In genomic region chr15:55237219-55238130, GRCh38 we compare ENCODE assay signal across 26 cellular contexts. TPM values are rescaled to one million over a fixed set of nuclear protein-coding genes. Genes with fewer than 3 reads are reported as not detected.
DNase-seq lines count a peak whose midpoint lies in the region; ATAC-seq, FAIRE-seq and TF ChIP-seq lines count a peak whose summit lies in the region.
"Had no signal": no experiment of that assay in that cellular context is flagged by ENCODE, and none has a peak within 500 bp of the region (broad histone marks: within the 10 kb centered on the region; RNA-seq: fewer than 3 reads in every experiment).

No MANE protein-coding gene starts in this region.

- 75% methylated on average over 6 of the region's 6 CpGs for WGBS in A549 (ENCODE audit: missing lambda C conversion rate)
- WGBS in hepatocyte (ENCODE audit: low lambda C conversion rate, missing lambda C conversion rate) = 84% methylated on average over 6 of the region's 6 CpGs

- CTCF ChIA-PET in A549 (lab: Yijun Ruan, JAX) (interaction anchor here (0.6 to 1.9 kb wide), 4 partner anchors 19 to 202 kb away, joined by 3 to 8 read pairs (median 4); no protein-coding TSS in a partner anchor), GM10248 (lab: Yijun Ruan, JAX) (interaction anchor here (1.0 to 1.4 kb wide), 3 partner anchors 11 to 16 kb away, joined by 3 to 6 read pairs (median 4); no protein-coding TSS in a partner anchor)
- CTCF ChIA-PET in CD8-positive, alpha-beta memory T cell (lab: Charles Lee) = interaction anchor here (1.6 kb wide), 1 partner anchor 21 kb away, joined by 4 read pairs; no protein-coding TSS in a partner anchor
- CTCF ChIA-PET in activated CD4-positive, alpha-beta memory T cell treated with anti-CD3 and anti-CD28 coated beads, Interleukin-2, amount 10 ng/mL, durations not matched to agents 7 days and 5 days (lab: Charles Lee) = interaction anchor here (0.6 kb wide), 1 partner anchor 20 kb away, joined by 4 read pairs; no protein-coding TSS in a partner anchor

- POLR2A ChIA-PET in A549 (lab: Yijun Ruan, JAX) (no interaction called here), GM10248 (lab: Yijun Ruan, JAX) (no interaction called here)
- POLR2A ChIA-PET in CD8-positive, alpha-beta memory T cell (lab: Charles Lee) = interaction anchor here (1.6 kb wide), 1 partner anchor 41 kb away, joined by 3 read pairs; the partner anchor contains the start of gene RSL24D1
- POLR2A ChIA-PET in activated CD4-positive, alpha-beta memory T cell treated with anti-CD3 and anti-CD28 coated beads, Interleukin-2, amount 10 ng/mL, durations not matched to agents 7 days and 5 days (lab: Charles Lee) = interaction anchor here (0.9 to 2.3 kb wide), 5 partner anchors 16 to 45 kb away, joined by 3 to 9 read pairs (median 5); no protein-coding TSS in a partner anchor

- H3K27me3 ChIP-seq in CD8-positive, alpha-beta memory T cell (ENCODE audit: insufficient read depth, low read length, poor library complexity, severe bottlenecking) = no peaks in the 10 kb centered on the region
- no peaks in the 10 kb centered on the region for H3K27me3 ChIP-seq in hepatocyte
- H3K27me3 ChIP-seq: adrenal gland had no signal

- H3K36me3 Mint-ChIP-seq in CD8-positive, alpha-beta memory T cell = peaks cover 9 to 45% (median 12%) of the 10 kb centered on the region in 3 donors
- H3K36me3 Mint-ChIP-seq in activated CD4-positive, alpha-beta memory T cell treated with anti-CD3 and anti-CD28 coated beads, Interleukin-2, amount 10 ng/mL, durations not matched to agents 7 days and 5 days (ENCODE audit: low read depth) = peaks cover 54% of the 10 kb centered on the region
- H3K36me3 Mint-ChIP-seq: mesothelial cell of epicardium had no signal

- DNase-seq in A549 (ENCODE audit: low read depth in 1 of 2, low spot score in 1 of 2) (no peak), hepatocyte (ENCODE audit: low spot score) (no peak), GM10248 (ENCODE audit: extremely low spot score) (no peak), NCI-H2107 (lab: John Stamatoyannopoulos, UW) (no peak)
- DNase-seq in CD8-positive, alpha-beta memory T cell = no peak
- no peak for DNase-seq in activated CD4-positive, alpha-beta memory T cell treated with anti-CD3 and anti-CD28 coated beads, Interleukin-2, amount 10 ng/mL, durations not matched to agents 7 days and 5 days
- DNase-seq: adrenal gland; CD8-positive, alpha-beta T cell; DMS53; GF-D8; head of caudate nucleus; left ventricle myocardium inferior; NCI-H1105 treated with DMSO at 0.1 percent for 48 hours; NCI-H2081 treated with DMSO at 0.1 percent for 48 hours; NCI-H510A; NK-92 treated with Interleukin-12 subunit alpha and Interleukin-12 subunit beta, amount 100 ng/mL, for 24 hours; stimulated activated naive CD4-positive, alpha-beta T cell; trophoblast cell had no signal

- H3K9me3 Mint-ChIP-seq in CD8-positive, alpha-beta memory T cell = no peaks in the 10 kb centered on the region
- H3K9me3 Mint-ChIP-seq in activated CD4-positive, alpha-beta memory T cell treated with anti-CD3 and anti-CD28 coated beads, Interleukin-2, amount 10 ng/mL, durations not matched to agents 7 days and 5 days = no peaks in the 10 kb centered on the region
- H3K9me3 Mint-ChIP-seq: CD8-positive, alpha-beta T cell; mesothelial cell of epicardium; neural crest cell had no signal

- no peaks in the 10 kb centered on the region for H3K36me3 ChIP-seq in CD8-positive, alpha-beta memory T cell (ENCODE audit: insufficient read depth, low read length)
- H3K36me3 ChIP-seq in hepatocyte (replicated peaks; ENCODE audit: insufficient read depth, low read depth) = no peaks in the 10 kb centered on the region
- H3K36me3 ChIP-seq: adrenal gland, left ventricle myocardium inferior had no signal

- FAIRE-seq in A549 (lab: Jason Lieb, UNC) = peak; percentile 23
- FAIRE-seq: GM19239, RCC 7860 had no signal

- H3K4me3 ChIP-seq in A549 (no peak overlapping the region), hepatocyte (no peak overlapping the region)
- H3K4me3 ChIP-seq in CD8-positive, alpha-beta memory T cell (ENCODE audit: low read length) = no peak overlapping the region
- H3K4me3 ChIP-seq: adrenal gland, coronary artery, left ventricle myocardium inferior, SK-N-MC had no signal

- no peak overlapping the region for H2AFZ ChIP-seq in hepatocyte

- no peaks in the 10 kb centered on the region for H3K27me3 Mint-ChIP-seq in CD8-positive, alpha-beta memory T cell
- no peaks in the 10 kb centered on the region for H3K27me3 Mint-ChIP-seq in activated CD4-positive, alpha-beta memory T cell treated with anti-CD3 and anti-CD28 coated beads, Interleukin-2, amount 10 ng/mL, durations not matched to agents 7 days and 5 days
- H3K27me3 Mint-ChIP-seq: progenitor cell of endocrine pancreas had no signal

- peaks cover 44 to 83% (median 77%) of the 10 kb centered on the region in 3 donors for H3K4me1 Mint-ChIP-seq in CD8-positive, alpha-beta memory T cell
- H3K4me1 Mint-ChIP-seq in activated CD4-positive, alpha-beta memory T cell treated with anti-CD3 and anti-CD28 coated beads, Interleukin-2, amount 10 ng/mL, durations not matched to agents 7 days and 5 days = peaks cover 66% of the 10 kb centered on the region
- H3K4me1 Mint-ChIP-seq: mesothelial cell of epicardium, neural crest cell had no signal

- TF ChIP-seq RAD21 in A549 (conservative IDR thresholded peaks at IDR 0.05 in 1 of 2, IDR thresholded peaks at IDR 0.05 in 1 of 2) = no peak

- H3K9me2 ChIP-seq in hepatocyte (replicated peaks; ENCODE audit: insufficient read depth) = no peaks in the 10 kb centered on the region

- TF ChIP-seq CTCF in A549 (IDR thresholded peaks at IDR 0.05) = no peak
- no peak for TF ChIP-seq CTCF in hepatocyte (IDR thresholded peaks at IDR 0.05; ENCODE audit: poor library complexity)
- TF ChIP-seq CTCF in GM10248 (IDR thresholded peaks at IDR 0.05; ENCODE audit: control extremely low read depth, extremely low read depth, low read depth, missing control alignments) = no peak

- TF ChIP-seq POLR2A in A549 (IDR thresholded peaks at IDR 0.05; ENCODE audit: low read length) = no peak

- H3K4me3 Mint-ChIP-seq in CD8-positive, alpha-beta memory T cell = no peak overlapping the region
- H3K4me3 Mint-ChIP-seq in activated CD4-positive, alpha-beta memory T cell treated with anti-CD3 and anti-CD28 coated beads, Interleukin-2, amount 10 ng/mL, durations not matched to agents 7 days and 5 days = peak overlapping the region; percentile 33
- H3K4me3 Mint-ChIP-seq: CD8-positive, alpha-beta T cell; mesothelial cell of epicardium; neural crest cell had no signal

- H3K4me1 ChIP-seq in A549 (no peaks in the 10 kb centered on the region), hepatocyte (ENCODE audit: insufficient read depth) (peaks cover 8% of the 10 kb centered on the region)
- H3K4me1 ChIP-seq in CD8-positive, alpha-beta memory T cell (ENCODE audit: insufficient read depth, low read length) = peaks cover 20% of the 10 kb centered on the region
- H3K4me1 ChIP-seq: adrenal gland had no signal

- ATAC-seq in A549 (no peak), HG03097 (IDR thresholded peaks at IDR 0.05; ENCODE audit: low FRiP score, unreplicated experiment) (no peak)
- ATAC-seq: CD8-positive, alpha-beta T cell had no signal

- H3K27ac ChIP-seq in A549 (no peak overlapping the region), hepatocyte (peak overlapping the region; percentile 27)
- peak overlapping the region; percentile 3 for H3K27ac ChIP-seq in CD8-positive, alpha-beta memory T cell (ENCODE audit: low read depth, low read length)
- H3K27ac ChIP-seq: adrenal gland, coronary artery, left ventricle myocardium inferior, SK-N-MC had no signal

- peak overlapping the region in 3 of 8 donors; percentile 21 to 37 (median 37) for H3K27ac Mint-ChIP-seq in CD8-positive, alpha-beta memory T cell
- H3K27ac Mint-ChIP-seq in activated CD4-positive, alpha-beta memory T cell treated with anti-CD3 and anti-CD28 coated beads, Interleukin-2, amount 10 ng/mL, durations not matched to agents 7 days and 5 days = peak overlapping the region; percentile 76
- H3K27ac Mint-ChIP-seq: CD8-positive, alpha-beta T cell; mesothelial cell of epicardium; progenitor cell of endocrine pancreas had no signal

- H3K9me3 ChIP-seq in A549 (no peaks in the 10 kb centered on the region), hepatocyte (ENCODE audit: low read depth) (no peaks in the 10 kb centered on the region)
- H3K9me3 ChIP-seq in CD8-positive, alpha-beta memory T cell (ENCODE audit: low read length) = no peaks in the 10 kb centered on the region
- H3K9me3 ChIP-seq: adrenal gland, left ventricle myocardium inferior had no signal

- peaks cover 8% of the 10 kb centered on the region for H3K79me2 ChIP-seq in hepatocyte

- H3K4me2 ChIP-seq in A549 (no peak overlapping the region), hepatocyte (peak overlapping the region; percentile 34)

- H4K20me1 ChIP-seq in hepatocyte (ENCODE audit: insufficient read depth, poor library complexity, severe bottlenecking) = no peaks in the 10 kb centered on the region

- no peak for TF ChIP-seq EP300 in A549 (IDR thresholded peaks at IDR 0.05)

TF ChIP-seq in A549, 52 proteins besides CTCF, POLR2A, EP300 and RAD21 (continues in another document):
- no peak for TF ChIP-seq NFE2L2 (conservative IDR thresholded peaks at IDR 0.05; ENCODE audit: low read length)
- TF ChIP-seq HDAC2 (IDR thresholded peaks at IDR 0.05) = no peak

RNA-seq across cellular contexts. Expression of gene RSL24D1, which starts 40.7 kb away (rescaled TPM):
- polyA plus RNA-seq in A549 (2011; rRNA removed) (171 and 257 TPM in 2 replicates), A549 (2017; fragmentation: RNase III; extraction: RNeasy Plus Mini Kit Qiagen cat#74134 plus additional on column Dnase treatment) (103 to 121 TPM (median 104 TPM) in 3 replicates), hepatocyte (39.7 and 43.1 TPM in 2 replicates)
- polyA plus RNA-seq in A549 (2012; cell fraction: cytosol; rRNA removed) = 31.3 and 35.4 TPM in 2 replicates
- 6.9 and 14.2 TPM in 2 replicates for polyA plus RNA-seq in A549 (2012; cell fraction: nucleus; rRNA removed)
- 44.4 and 46.1 TPM in 2 replicates for polyA minus RNA-seq in A549 (2011; rRNA and poly(A)+ RNA removed)
- total RNA-seq in CD8-positive, alpha-beta memory T cell = 100 to 1,000 TPM; 145 to 154 TPM
- polyA plus RNA-seq in CD8-positive, alpha-beta memory T cell = 84.9 TPM
- total RNA-seq in activated CD4-positive, alpha-beta memory T cell treated with anti-CD3 and anti-CD28 coated beads, Interleukin-2, amount 10 ng/mL, durations not matched to agents 7 days and 5 days = 100 to 1,000 TPM; 107 to 111 TPM
- total RNA-seq in hepatocyte = 88.7 and 96.7 TPM in 2 replicates

RNA-seq across cellular contexts. Expression of gene RAB27A, which starts 52.1 kb away (rescaled TPM):
- polyA plus RNA-seq in A549 (2011; rRNA removed) = 13.8 and 17.0 TPM in 2 replicates
- 4.6 and 4.8 TPM in 2 replicates for polyA plus RNA-seq in A549 (2012; cell fraction: cytosol; rRNA removed)
- 1.5 and 2.5 TPM in 2 replicates for polyA plus RNA-seq in A549 (2012; cell fraction: nucleus; rRNA removed)
- 7.8 to 10.0 TPM (median 8.1 TPM) in 3 replicates for polyA plus RNA-seq in A549 (2017; fragmentation: RNase III; extraction: RNeasy Plus Mini Kit Qiagen cat#74134 plus additional on column Dnase treatment)
- polyA minus RNA-seq in A549 (2011; rRNA and poly(A)+ RNA removed) = 4.4 and 4.8 TPM in 2 replicates
- 100 to 1,000 TPM; 187 to 195 TPM for total RNA-seq in CD8-positive, alpha-beta memory T cell
- 132 TPM for polyA plus RNA-seq in CD8-positive, alpha-beta memory T cell
- total RNA-seq in activated CD4-positive, alpha-beta memory T cell treated with anti-CD3 and anti-CD28 coated beads, Interleukin-2, amount 10 ng/mL, durations not matched to agents 7 days and 5 days = 10 to 100 TPM; 99.0 to 99.9 TPM
- 13.1 and 16.6 TPM in 2 replicates for total RNA-seq in hepatocyte
- 10.5 and 15.9 TPM in 2 replicates for polyA plus RNA-seq in hepatocyte

Comparison
In these comparisons a context has a peak if more than half of its experiments do, and no peak if none do; other contexts are left out.
1. H3K27ac ChIP-seq: peak in CD8-positive, alpha-beta memory T cell (single experiment) and hepatocyte (single experiment); none in A549 (0 of 2).
2. POLR2A ChIA-PET loops: an anchor here in CD8-positive, alpha-beta memory T cell (1.6 kb wide) and activated CD4-positive, alpha-beta memory T cell treated with anti-CD3 and anti-CD28 coated beads, Interleukin-2, amount 10 ng/mL, durations not matched to agents 7 days and 5 days (0.9 to 2.3 kb wide); none called in A549 and GM10248.